In genomic region chr6:41733707-41734665, GRCh38 we compare ENCODE assay signal across 8 cellular contexts. TPM values are rescaled to one million over a fixed set of nuclear protein-coding genes. Genes with fewer than 3 reads are reported as not detected.
DNase-seq lines count a peak whose midpoint lies in the region; ATAC-seq, FAIRE-seq and TF ChIP-seq lines count a peak whose summit lies in the region.

No MANE protein-coding gene starts in this region.

- DNase-seq in Calu3, result peak; percentile 63
- DNase-seq in RCC 7860 (ENCODE audit: low spot score), result peak; percentile 53
- peak; percentile 68 for DNase-seq in activated gamma-delta T cell (lab: John Stamatoyannopoulos, UW)
- peak; percentile 82 for DNase-seq in fibroblast of villous mesenchyme (ENCODE audit: low read depth)
- DNase-seq in nephron progenitor cell, result peak; percentile 85

- H3K9me3 ChIP-seq in HUES6 (ENCODE audit: control insufficient read depth, insufficient read depth, low read depth, low read length) (no peaks in the 10 kb centered on the region), stomach smooth muscle (ENCODE audit: control insufficient read depth in 2 of 2, low read length in 2 of 2) (no peaks in the 10 kb centered on the region)

- H3K4me1 ChIP-seq in HUES6 (ENCODE audit: control insufficient read depth, insufficient read depth, low read length), result peaks cover 43% of the 10 kb centered on the region
- H3K4me1 ChIP-seq in stomach smooth muscle (ENCODE audit: control insufficient read depth, insufficient read depth, low read length), result peaks cover 45% of the 10 kb centered on the region

- H3K36me3 ChIP-seq in HUES6 (ENCODE audit: control insufficient read depth, insufficient read depth, low read length), result no peaks in the 10 kb centered on the region
- no peaks in the 10 kb centered on the region for H3K36me3 ChIP-seq in stomach smooth muscle (ENCODE audit: control insufficient read depth in 2 of 2, insufficient read depth in 2 of 2, low read length in 2 of 2)

- peaks cover 15% of the 10 kb centered on the region for H3K4me1 Mint-ChIP-seq in Calu3 (ENCODE audit: low read depth, unreplicated experiment)
- H3K4me1 Mint-ChIP-seq in nephron progenitor cell, result peaks cover 26% of the 10 kb centered on the region

- peak; percentile 32 for ATAC-seq in GM21367 (IDR thresholded peaks at IDR 0.05; ENCODE audit: unreplicated experiment)

- CTCF ChIA-PET in Calu3 (lab: Charles Lee), result interaction anchor here (0.6 to 3.5 kb wide), 11 partner anchors 11 to 658 kb away, joined by 3 to 22 read pairs (median 5); partner anchors contain the start of gene TOMM6

- H3K4me3 Mint-ChIP-seq in Calu3 (ENCODE audit: low read depth, unreplicated experiment) (peak overlapping the region; percentile 76), nephron progenitor cell (peak overlapping the region; percentile 84)

- H3K27ac Mint-ChIP-seq in Calu3 (ENCODE audit: unreplicated experiment) (peak overlapping the region; percentile 42), nephron progenitor cell (peak overlapping the region; percentile 89)

- H3K9ac ChIP-seq in HUES6 (ENCODE audit: low read length), result peak overlapping the region; percentile 10
- H3K9ac ChIP-seq in stomach smooth muscle (ENCODE audit: low read length in 2 of 2), result peak overlapping the region; percentile 51 to 82

- peaks cover 6% of the 10 kb centered on the region for H3K27me3 ChIP-seq in HUES6 (ENCODE audit: control insufficient read depth, insufficient read depth, low read length)
- no peaks in the 10 kb centered on the region for H3K27me3 ChIP-seq in stomach smooth muscle (ENCODE audit: control insufficient read depth in 1 of 2, insufficient read depth in 2 of 2, low read length in 2 of 2)

- H3K27ac ChIP-seq in HUES6 (ENCODE audit: low read depth, low read length) (no peak overlapping the region; the same call in 1 of the 2 replicates), stomach smooth muscle (ENCODE audit: low read length) (peak overlapping the region; percentile 82)

- intact Hi-C loops in Calu3 (cut with micrococcal nuclease; ENCODE audit: unreplicated experiment), result loop anchor here (2.0 kb wide), 1 partner anchor 43 kb away; no protein-coding TSS in a partner anchor

- no TSS peak for BruUV-seq in Calu3 (replicated peaks; lab: Mats Ljungman, UMichigan)

- H3K27me3 Mint-ChIP-seq in Calu3 (ENCODE audit: unreplicated experiment) (no peaks in the 10 kb centered on the region), nephron progenitor cell (ENCODE audit: low read depth, poor library complexity) (peaks cover 21% of the 10 kb centered on the region)

- H3K9me3 Mint-ChIP-seq in Calu3 (ENCODE audit: low read depth, unreplicated experiment) (no peaks in the 10 kb centered on the region), nephron progenitor cell (no peaks in the 10 kb centered on the region)

- peaks cover 24% of the 10 kb centered on the region for H3K36me3 Mint-ChIP-seq in Calu3 (ENCODE audit: insufficient read depth, unreplicated experiment)
- no peaks in the 10 kb centered on the region for H3K36me3 Mint-ChIP-seq in nephron progenitor cell (ENCODE audit: low read depth)

- TF ChIP-seq CTCF in Calu3 (IDR thresholded peaks at IDR 0.05; ENCODE audit: unreplicated experiment) (no peak), fibroblast of villous mesenchyme (IDR thresholded peaks at IDR 0.05; ENCODE audit: insufficient read depth, low read depth, low read length) (no peak), nephron progenitor cell (IDR thresholded peaks at IDR 0.05) (no peak)

- H3K4me3 ChIP-seq in HUES6 (ENCODE audit: low read depth, low read length), result peak overlapping the region; percentile 75
- H3K4me3 ChIP-seq in fibroblast of villous mesenchyme (ENCODE audit: low read depth, low read length), result peak overlapping the region; percentile 76
- H3K4me3 ChIP-seq in stomach smooth muscle (ENCODE audit: low read length in 2 of 2), result peak overlapping the region; percentile 84 to 86

- FAIRE-seq in RCC 7860 (lab: Jason Lieb, UNC), result peak; percentile 2

RNA-seq across cellular contexts. Expression of gene TFEB, which starts 1.4 kb away (rescaled TPM):
- total RNA-seq in Calu3 (2022), result 4.4 and 6.6 TPM in 2 replicates
- total RNA-seq in fibroblast of villous mesenchyme, result 3.0 and 5.2 TPM in 2 replicates

RNA-seq across cellular contexts. Expression of gene PGC, which starts 13.2 kb away (rescaled TPM):
- total RNA-seq in Calu3 (2022) (not detected in 2 replicates), fibroblast of villous mesenchyme (not detected in 2 replicates)

RNA-seq across cellular contexts. Expression of gene FRS3, which starts 45.7 kb away (rescaled TPM):
- 5.0 and 6.6 TPM in 2 replicates for total RNA-seq in Calu3 (2022)
- total RNA-seq in fibroblast of villous mesenchyme, result 1.3 TPM in 2 replicates

RNA-seq across cellular contexts. Expression of gene PRICKLE4, which starts 46.6 kb away (rescaled TPM):
- 6.4 and 7.1 TPM in 2 replicates for total RNA-seq in Calu3 (2022)
- total RNA-seq in fibroblast of villous mesenchyme, result 0.64 and 0.86 TPM in 2 replicates

RNA-seq across cellular contexts. Expression of gene TOMM6, which starts 53.5 kb away (rescaled TPM):
- total RNA-seq in Calu3 (2022), result 251 and 265 TPM in 2 replicates
- total RNA-seq in fibroblast of villous mesenchyme, result 67.3 and 70.0 TPM in 2 replicates
